ENCODE assay signal across 1 cellular context in genomic region chr16:74745926-74746325, GRCh38.
TF ChIP-seq lines count a peak whose summit lies in the region.

No MANE protein-coding gene starts in this region.

TF ChIP-seq in HCT116, 20 proteins besides CTCF, POLR2A, EP300 and RAD21 (continued from another document):
- TF ChIP-seq ZBTB33 (IDR thresholded peaks at IDR 0.05; ENCODE audit: extremely low read depth, insufficient replicate concordance, low read length) (no peak), ATF3 (IDR thresholded peaks at IDR 0.05) (no peak), SRF (IDR thresholded peaks at IDR 0.05; ENCODE audit: low read depth) (no peak), CBX3 (IDR thresholded peaks at IDR 0.05; ENCODE audit: low read depth) (no peak), YY1 (IDR thresholded peaks at IDR 0.05; ENCODE audit: extremely low read depth, insufficient replicate concordance, low read depth, low read length) (no peak)
